In the genomic region with DNA sequence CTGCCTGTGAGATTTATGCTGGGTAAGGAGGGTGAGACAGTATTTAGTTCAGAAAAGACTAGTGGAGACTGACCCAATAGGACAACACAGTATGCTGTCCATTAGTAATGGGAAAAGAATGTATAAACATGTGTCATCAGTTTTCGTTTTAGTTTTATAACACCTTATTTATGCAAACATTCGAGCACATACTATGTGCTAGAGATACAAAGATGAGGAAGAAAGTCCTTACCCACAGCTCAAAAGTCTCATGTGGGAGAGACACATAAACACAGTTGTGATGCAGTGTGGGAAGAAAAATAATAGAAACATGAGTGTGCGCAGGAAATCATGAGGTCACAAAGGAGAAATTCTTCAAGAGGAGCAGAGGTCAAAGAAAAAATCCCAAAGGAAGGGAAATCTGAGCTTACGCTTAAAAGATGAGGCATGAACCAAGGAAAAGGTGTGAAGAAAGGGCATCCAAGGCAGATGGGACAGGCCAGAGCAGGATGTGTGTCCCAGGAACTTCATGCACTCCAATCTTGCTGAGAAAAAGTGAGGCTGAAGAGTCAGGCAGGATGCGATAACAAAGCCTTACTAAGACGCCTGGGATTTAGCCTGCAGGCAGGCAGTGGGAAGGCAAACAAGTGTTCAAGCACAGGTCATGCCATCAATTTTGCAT, we compare ENCODE assay signal across 9 cellular contexts. TPM values are rescaled to one million over a fixed set of nuclear protein-coding genes. Genes with fewer than 3 reads are reported as not detected.
A peak's percentile ranks its signal among the peaks of the same experiment; 100 is the strongest.
DNase-seq lines count a peak whose midpoint lies in the region; ATAC-seq and TF ChIP-seq lines count a peak whose summit lies in the region.
"Had no signal": no experiment of that assay in that cellular context is flagged by ENCODE, and none has a peak within 500 bp of the region (broad histone marks: within the 10 kb centered on the region; RNA-seq: fewer than 3 reads in every experiment).

No MANE protein-coding gene starts in this region.

- DNase-seq in AG04449 (ENCODE audit: low read depth, low spot score) = peak; percentile 73
- peak; percentile 36 for DNase-seq in MG63
- no peak for DNase-seq in endothelial cell (ENCODE audit: low spot score)
- no peak for DNase-seq in ureter (ENCODE audit: low spot score)
- DNase-seq in GF-D8 (lab: John Stamatoyannopoulos, UW) = no peak
- no peak for DNase-seq in ecto neural progenitor cell (ENCODE audit: low spot score)
- DNase-seq: effector memory CD4-positive, alpha-beta T cell had no signal

- TF ChIP-seq CTCF in AG04449 (IDR thresholded peaks at IDR 0.05; ENCODE audit: insufficient read depth, low read length, missing control alignments) = no peak
- no peak for TF ChIP-seq CTCF in endothelial cell (IDR thresholded peaks at IDR 0.05; ENCODE audit: unreplicated experiment)

- POLR2A ChIA-PET in AG04449 (lab: Yijun Ruan, JAX) = interaction anchor here (1.2 kb wide), 2 partner anchors 8 to 87 kb away, joined by 3 to 6 read pairs; a partner anchor contains a TSS

- no peaks in the 10 kb centered on the region for H3K9me3 Mint-ChIP-seq in endothelial cell (ENCODE audit: unreplicated experiment)

- H3K4me3 ChIP-seq in AG04449 (ENCODE audit: low read depth, low read length) (peak overlapping the region; percentile 10), MG63 (no peak overlapping the region), mucosa of rectum (ENCODE audit: low read length in 2 of 2) (no peak overlapping the region)

- peaks cover 11% of the 10 kb centered on the region for H3K4me1 Mint-ChIP-seq in endothelial cell (ENCODE audit: unreplicated experiment)

- no peak overlapping the region for H3K9ac ChIP-seq in mucosa of rectum (ENCODE audit: low read depth in 1 of 2, low read length in 2 of 2)

- no peak overlapping the region for H3K4me3 Mint-ChIP-seq in endothelial cell (ENCODE audit: unreplicated experiment)

- H3K36me3 ChIP-seq in MG63 (peaks cover 34% of the 10 kb centered on the region), mucosa of rectum (ENCODE audit: control insufficient read depth in 2 of 2, insufficient read depth in 2 of 2, low read length in 2 of 2) (peaks cover 10 to 16% of the 10 kb centered on the region in 2 donors)

- CTCF ChIA-PET in AG04449 (lab: Yijun Ruan, JAX) = interaction anchor here (1.2 to 2.4 kb wide), 2 partner anchors 9 to 11 kb away, joined by 4 to 6 read pairs; no protein-coding TSS in a partner anchor

- H3K27me3 Mint-ChIP-seq in endothelial cell (ENCODE audit: unreplicated experiment) = peaks cover 3% of the 10 kb centered on the region

- no peak for ATAC-seq in HG03565 (IDR thresholded peaks at IDR 0.05; ENCODE audit: unreplicated experiment)

- H3K27ac ChIP-seq in mucosa of rectum (ENCODE audit: low read depth in 2 of 2, low read length in 2 of 2) = peak overlapping the region; percentile 5 to 28

- no peaks in the 10 kb centered on the region for H3K9me3 ChIP-seq in MG63
- H3K9me3 ChIP-seq in mucosa of rectum (ENCODE audit: control insufficient read depth in 2 of 2, low read length in 2 of 2) = no peaks in the 10 kb centered on the region

- H3K36me3 Mint-ChIP-seq in endothelial cell (ENCODE audit: low read depth, unreplicated experiment) = peaks cover 23% of the 10 kb centered on the region

- peak overlapping the region; percentile 1 for H3K27ac Mint-ChIP-seq in endothelial cell (ENCODE audit: unreplicated experiment)

- H3K27me3 ChIP-seq in MG63 (no peaks in the 10 kb centered on the region), mucosa of rectum (ENCODE audit: control insufficient read depth in 2 of 2, insufficient read depth in 2 of 2, low read length in 2 of 2) (no peaks in the 10 kb centered on the region)

- H3K4me1 ChIP-seq in mucosa of rectum (ENCODE audit: control insufficient read depth in 2 of 2, insufficient read depth in 2 of 2, low read length in 2 of 2) = no peaks in the 10 kb centered on the region

RNA-seq across cellular contexts. Expression of a gene that starts 8.1 kb away (rescaled TPM):
- 35.5 and 48.6 TPM in 2 replicates for total RNA-seq in MG63 (2014; rRNA removed; shearing (Covaris generic); ENCODE audit: low replicate concordance)
- total RNA-seq in endothelial cell (ENCODE audit: unreplicated experiment) (14.9 TPM), ureter (12.2 TPM)

Comparison
In these comparisons a context has a peak if more than half of its experiments do, and no peak if none do; other contexts are left out.
1. DNase-seq: peak in AG04449 (single experiment) and MG63 (single experiment); none in endothelial cell (single experiment), ureter (single experiment), GF-D8 (single experiment) and ecto neural progenitor cell (single experiment).